In the genomic region with DNA sequence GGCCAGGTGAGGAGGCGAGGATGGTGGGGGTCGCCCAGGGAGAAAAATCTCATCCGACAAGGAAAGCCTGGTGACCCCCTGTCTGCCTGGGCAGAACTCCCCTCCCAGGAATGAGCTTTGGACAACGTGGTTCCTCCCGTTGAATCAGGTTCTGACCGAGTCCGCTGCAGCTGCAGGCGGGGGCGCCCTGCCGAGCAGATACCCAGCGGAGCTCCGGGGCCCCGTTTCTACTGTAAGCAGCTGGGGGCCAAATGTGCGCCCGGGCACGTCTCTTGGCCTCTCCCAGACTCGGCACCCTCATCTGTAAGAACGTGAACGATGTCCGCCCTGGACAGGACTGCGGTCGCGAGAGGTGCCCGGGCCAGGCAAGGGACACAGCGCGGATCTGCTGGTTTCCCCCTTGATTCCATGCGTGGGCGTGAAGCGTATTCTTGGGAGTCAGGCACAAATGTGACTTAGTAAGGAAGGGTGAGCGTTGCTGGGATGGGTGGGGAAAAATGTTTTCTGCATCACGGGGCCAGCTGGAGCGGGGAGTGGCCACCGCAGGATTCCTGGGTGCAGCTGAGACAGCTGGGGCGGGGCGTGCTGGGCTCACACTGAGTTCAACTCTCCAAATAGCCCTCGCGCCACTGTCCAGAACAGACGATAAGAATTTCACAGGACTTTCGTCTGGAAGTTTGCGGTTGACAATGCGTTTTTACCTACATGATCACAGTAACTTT, we compare ENCODE assay signal across 1 cellular context.
TF ChIP-seq lines count a peak whose summit lies in the region.

No MANE protein-coding gene starts in this region.

TF ChIP-seq in K562, 482 proteins besides CTCF, POLR2A, EP300 and RAD21 (continued from another document and continues in another):
- TF ChIP-seq, protein P1, sequence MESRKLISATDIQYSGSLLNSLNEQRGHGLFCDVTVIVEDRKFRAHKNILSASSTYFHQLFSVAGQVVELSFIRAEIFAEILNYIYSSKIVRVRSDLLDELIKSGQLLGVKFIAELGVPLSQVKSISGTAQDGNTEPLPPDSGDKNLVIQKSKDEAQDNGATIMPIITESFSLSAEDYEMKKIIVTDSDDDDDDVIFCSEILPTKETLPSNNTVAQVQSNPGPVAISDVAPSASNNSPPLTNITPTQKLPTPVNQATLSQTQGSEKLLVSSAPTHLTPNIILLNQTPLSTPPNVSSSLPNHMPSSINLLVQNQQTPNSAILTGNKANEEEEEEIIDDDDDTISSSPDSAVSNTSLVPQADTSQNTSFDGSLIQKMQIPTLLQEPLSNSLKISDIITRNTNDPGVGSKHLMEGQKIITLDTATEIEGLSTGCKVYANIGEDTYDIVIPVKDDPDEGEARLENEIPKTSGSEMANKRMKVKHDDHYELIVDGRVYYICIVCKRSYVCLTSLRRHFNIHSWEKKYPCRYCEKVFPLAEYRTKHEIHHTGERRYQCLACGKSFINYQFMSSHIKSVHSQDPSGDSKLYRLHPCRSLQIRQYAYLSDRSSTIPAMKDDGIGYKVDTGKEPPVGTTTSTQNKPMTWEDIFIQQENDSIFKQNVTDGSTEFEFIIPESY (CRISPR knock-in tag; IDR thresholded peaks at IDR 0.05): 0 out of 2 replicates have a peak, but pooled peaks have one; percentile 35
- TF ChIP-seq, protein P2, sequence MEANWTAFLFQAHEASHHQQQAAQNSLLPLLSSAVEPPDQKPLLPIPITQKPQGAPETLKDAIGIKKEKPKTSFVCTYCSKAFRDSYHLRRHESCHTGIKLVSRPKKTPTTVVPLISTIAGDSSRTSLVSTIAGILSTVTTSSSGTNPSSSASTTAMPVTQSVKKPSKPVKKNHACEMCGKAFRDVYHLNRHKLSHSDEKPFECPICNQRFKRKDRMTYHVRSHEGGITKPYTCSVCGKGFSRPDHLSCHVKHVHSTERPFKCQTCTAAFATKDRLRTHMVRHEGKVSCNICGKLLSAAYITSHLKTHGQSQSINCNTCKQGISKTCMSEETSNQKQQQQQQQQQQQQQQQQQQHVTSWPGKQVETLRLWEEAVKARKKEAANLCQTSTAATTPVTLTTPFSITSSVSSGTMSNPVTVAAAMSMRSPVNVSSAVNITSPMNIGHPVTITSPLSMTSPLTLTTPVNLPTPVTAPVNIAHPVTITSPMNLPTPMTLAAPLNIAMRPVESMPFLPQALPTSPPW (CRISPR knock-in tag; IDR thresholded peaks at IDR 0.05): peak; percentile 54
- TF ChIP-seq MAFG (tag; conservative IDR thresholded peaks at IDR 0.05) (no peak), KDM1A (IDR thresholded peaks at IDR 0.05) (no peak), ZNF124 (CRISPR knock-in tag; IDR thresholded peaks at IDR 0.05) (no peak), POLR3A (IDR thresholded peaks at IDR 0.05; ENCODE audit: borderline replicate concordance, extremely low read depth, insufficient read depth, insufficient read length) (no peak), ESRRA (IDR thresholded peaks at IDR 0.05; ENCODE audit: borderline replicate concordance, low read depth) (peak; percentile 17; the same call in 1 of the 2 replicates), KHSRP (IDR thresholded peaks at IDR 0.05) (no peak), ARID2 (IDR thresholded peaks at IDR 0.05) (no peak), CBX8 (IDR thresholded peaks at IDR 0.05; ENCODE audit: borderline replicate concordance, extremely low read depth, low read depth, low read length, poor library complexity, severe bottlenecking) (no peak), ZNF583 (CRISPR knock-in tag; IDR thresholded peaks at IDR 0.05) (no peak), SAFB (IDR thresholded peaks at IDR 0.05; ENCODE audit: borderline replicate concordance, low read depth, low read length) (no peak), POLR2B (IDR thresholded peaks at IDR 0.05; ENCODE audit: low read depth, partially characterized antibody) (no peak), ZNF12 (CRISPR knock-in tag; IDR thresholded peaks at IDR 0.05) (no peak), SRSF7 (optimal IDR thresholded peaks at IDR 0.05; ENCODE audit: low read depth, low read length) (no peak), ZNF695 (CRISPR knock-in tag; IDR thresholded peaks at IDR 0.05) (no peak), HNRNPLL (IDR thresholded peaks at IDR 0.05; ENCODE audit: low read depth, low read length, poor library complexity, severe bottlenecking) (no peak), PCBP1 (IDR thresholded peaks at IDR 0.05; ENCODE audit: low read depth, low read length, poor library complexity, severe bottlenecking) (no peak), MAZ (CRISPR knock-in tag; conservative IDR thresholded peaks at IDR 0.05 in 1 of 2, IDR thresholded peaks at IDR 0.05 in 1 of 2) (peak in 1 of 2 experiments; percentile 42; a peak in 1 of 4 replicates), RFX1 (IDR thresholded peaks at IDR 0.05) (no peak), GTF2F1 (IDR thresholded peaks at IDR 0.05; ENCODE audit: low read depth, low read length) (no peak), U2AF1 (optimal IDR thresholded peaks at IDR 0.05; ENCODE audit: low read depth, low read length) (no peak), HDAC8 (tag; IDR thresholded peaks at IDR 0.05) (no peak), CHD4 (IDR thresholded peaks at IDR 0.05; ENCODE audit: insufficient read depth, insufficient replicate concordance, low read depth, low read length, poor library complexity, severe bottlenecking) (no peak), BDP1 (IDR thresholded peaks at IDR 0.05; ENCODE audit: insufficient read depth, insufficient read length) (no peak), CBFA2T2 (conservative IDR thresholded peaks at IDR 0.05) (0 out of 2 replicates have a peak, but pooled peaks have one; percentile 22), HNRNPUL1 (IDR thresholded peaks at IDR 0.05; ENCODE audit: low read length) (no peak), ZKSCAN8 (CRISPR knock-in tag; IDR thresholded peaks at IDR 0.05) (no peak), XRCC3 (IDR thresholded peaks at IDR 0.05) (no peak)
- TF ChIP-seq, protein P3, sequence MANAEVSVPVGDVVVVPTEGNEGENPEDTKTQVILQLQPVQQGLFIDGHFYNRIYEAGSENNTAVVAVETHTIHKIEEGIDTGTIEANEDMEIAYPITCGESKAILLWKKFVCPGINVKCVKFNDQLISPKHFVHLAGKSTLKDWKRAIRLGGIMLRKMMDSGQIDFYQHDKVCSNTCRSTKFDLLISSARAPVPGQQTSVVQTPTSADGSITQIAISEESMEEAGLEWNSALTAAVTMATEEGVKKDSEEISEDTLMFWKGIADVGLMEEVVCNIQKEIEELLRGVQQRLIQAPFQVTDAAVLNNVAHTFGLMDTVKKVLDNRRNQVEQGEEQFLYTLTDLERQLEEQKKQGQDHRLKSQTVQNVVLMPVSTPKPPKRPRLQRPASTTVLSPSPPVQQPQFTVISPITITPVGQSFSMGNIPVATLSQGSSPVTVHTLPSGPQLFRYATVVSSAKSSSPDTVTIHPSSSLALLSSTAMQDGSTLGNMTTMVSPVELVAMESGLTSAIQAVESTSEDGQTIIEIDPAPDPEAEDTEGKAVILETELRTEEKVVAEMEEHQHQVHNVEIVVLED (CRISPR knock-in tag; IDR thresholded peaks at IDR 0.05): no peak
- TF ChIP-seq, protein P4, sequence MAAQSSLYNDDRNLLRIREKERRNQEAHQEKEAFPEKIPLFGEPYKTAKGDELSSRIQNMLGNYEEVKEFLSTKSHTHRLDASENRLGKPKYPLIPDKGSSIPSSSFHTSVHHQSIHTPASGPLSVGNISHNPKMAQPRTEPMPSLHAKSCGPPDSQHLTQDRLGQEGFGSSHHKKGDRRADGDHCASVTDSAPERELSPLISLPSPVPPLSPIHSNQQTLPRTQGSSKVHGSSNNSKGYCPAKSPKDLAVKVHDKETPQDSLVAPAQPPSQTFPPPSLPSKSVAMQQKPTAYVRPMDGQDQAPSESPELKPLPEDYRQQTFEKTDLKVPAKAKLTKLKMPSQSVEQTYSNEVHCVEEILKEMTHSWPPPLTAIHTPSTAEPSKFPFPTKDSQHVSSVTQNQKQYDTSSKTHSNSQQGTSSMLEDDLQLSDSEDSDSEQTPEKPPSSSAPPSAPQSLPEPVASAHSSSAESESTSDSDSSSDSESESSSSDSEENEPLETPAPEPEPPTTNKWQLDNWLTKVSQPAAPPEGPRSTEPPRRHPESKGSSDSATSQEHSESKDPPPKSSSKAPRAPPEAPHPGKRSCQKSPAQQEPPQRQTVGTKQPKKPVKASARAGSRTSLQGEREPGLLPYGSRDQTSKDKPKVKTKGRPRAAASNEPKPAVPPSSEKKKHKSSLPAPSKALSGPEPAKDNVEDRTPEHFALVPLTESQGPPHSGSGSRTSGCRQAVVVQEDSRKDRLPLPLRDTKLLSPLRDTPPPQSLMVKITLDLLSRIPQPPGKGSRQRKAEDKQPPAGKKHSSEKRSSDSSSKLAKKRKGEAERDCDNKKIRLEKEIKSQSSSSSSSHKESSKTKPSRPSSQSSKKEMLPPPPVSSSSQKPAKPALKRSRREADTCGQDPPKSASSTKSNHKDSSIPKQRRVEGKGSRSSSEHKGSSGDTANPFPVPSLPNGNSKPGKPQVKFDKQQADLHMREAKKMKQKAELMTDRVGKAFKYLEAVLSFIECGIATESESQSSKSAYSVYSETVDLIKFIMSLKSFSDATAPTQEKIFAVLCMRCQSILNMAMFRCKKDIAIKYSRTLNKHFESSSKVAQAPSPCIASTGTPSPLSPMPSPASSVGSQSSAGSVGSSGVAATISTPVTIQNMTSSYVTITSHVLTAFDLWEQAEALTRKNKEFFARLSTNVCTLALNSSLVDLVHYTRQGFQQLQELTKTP (IDR thresholded peaks at IDR 0.05; ENCODE audit: low read depth in 1 of 2, partially characterized antibody in 2 of 2): no peak
- TF ChIP-seq, protein P5, sequence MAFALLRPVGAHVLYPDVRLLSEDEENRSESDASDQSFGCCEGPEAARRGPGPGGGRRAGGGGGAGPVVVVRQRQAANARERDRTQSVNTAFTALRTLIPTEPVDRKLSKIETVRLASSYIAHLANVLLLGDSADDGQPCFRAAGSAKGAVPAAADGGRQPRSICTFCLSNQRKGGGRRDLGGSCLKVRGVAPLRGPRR (CRISPR knock-in tag; IDR thresholded peaks at IDR 0.05): no peak
- TF ChIP-seq, protein P6, sequence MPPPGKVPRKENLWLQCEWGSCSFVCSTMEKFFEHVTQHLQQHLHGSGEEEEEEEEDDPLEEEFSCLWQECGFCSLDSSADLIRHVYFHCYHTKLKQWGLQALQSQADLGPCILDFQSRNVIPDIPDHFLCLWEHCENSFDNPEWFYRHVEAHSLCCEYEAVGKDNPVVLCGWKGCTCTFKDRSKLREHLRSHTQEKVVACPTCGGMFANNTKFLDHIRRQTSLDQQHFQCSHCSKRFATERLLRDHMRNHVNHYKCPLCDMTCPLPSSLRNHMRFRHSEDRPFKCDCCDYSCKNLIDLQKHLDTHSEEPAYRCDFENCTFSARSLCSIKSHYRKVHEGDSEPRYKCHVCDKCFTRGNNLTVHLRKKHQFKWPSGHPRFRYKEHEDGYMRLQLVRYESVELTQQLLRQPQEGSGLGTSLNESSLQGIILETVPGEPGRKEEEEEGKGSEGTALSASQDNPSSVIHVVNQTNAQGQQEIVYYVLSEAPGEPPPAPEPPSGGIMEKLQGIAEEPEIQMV (tag; conservative IDR thresholded peaks at IDR 0.05; ENCODE audit: low read depth): no peak
- TF ChIP-seq, protein P7, sequence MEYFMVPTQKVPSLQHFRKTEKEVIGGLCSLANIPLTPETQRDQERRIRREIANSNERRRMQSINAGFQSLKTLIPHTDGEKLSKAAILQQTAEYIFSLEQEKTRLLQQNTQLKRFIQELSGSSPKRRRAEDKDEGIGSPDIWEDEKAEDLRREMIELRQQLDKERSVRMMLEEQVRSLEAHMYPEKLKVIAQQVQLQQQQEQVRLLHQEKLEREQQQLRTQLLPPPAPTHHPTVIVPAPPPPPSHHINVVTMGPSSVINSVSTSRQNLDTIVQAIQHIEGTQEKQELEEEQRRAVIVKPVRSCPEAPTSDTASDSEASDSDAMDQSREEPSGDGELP (CRISPR knock-in tag; IDR thresholded peaks at IDR 0.05; ENCODE audit: borderline replicate concordance): peak; percentile 97
- TF ChIP-seq, protein P8, sequence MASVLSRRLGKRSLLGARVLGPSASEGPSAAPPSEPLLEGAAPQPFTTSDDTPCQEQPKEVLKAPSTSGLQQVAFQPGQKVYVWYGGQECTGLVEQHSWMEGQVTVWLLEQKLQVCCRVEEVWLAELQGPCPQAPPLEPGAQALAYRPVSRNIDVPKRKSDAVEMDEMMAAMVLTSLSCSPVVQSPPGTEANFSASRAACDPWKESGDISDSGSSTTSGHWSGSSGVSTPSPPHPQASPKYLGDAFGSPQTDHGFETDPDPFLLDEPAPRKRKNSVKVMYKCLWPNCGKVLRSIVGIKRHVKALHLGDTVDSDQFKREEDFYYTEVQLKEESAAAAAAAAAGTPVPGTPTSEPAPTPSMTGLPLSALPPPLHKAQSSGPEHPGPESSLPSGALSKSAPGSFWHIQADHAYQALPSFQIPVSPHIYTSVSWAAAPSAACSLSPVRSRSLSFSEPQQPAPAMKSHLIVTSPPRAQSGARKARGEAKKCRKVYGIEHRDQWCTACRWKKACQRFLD (CRISPR knock-in tag; IDR thresholded peaks at IDR 0.05): no peak
- TF ChIP-seq, protein P9, sequence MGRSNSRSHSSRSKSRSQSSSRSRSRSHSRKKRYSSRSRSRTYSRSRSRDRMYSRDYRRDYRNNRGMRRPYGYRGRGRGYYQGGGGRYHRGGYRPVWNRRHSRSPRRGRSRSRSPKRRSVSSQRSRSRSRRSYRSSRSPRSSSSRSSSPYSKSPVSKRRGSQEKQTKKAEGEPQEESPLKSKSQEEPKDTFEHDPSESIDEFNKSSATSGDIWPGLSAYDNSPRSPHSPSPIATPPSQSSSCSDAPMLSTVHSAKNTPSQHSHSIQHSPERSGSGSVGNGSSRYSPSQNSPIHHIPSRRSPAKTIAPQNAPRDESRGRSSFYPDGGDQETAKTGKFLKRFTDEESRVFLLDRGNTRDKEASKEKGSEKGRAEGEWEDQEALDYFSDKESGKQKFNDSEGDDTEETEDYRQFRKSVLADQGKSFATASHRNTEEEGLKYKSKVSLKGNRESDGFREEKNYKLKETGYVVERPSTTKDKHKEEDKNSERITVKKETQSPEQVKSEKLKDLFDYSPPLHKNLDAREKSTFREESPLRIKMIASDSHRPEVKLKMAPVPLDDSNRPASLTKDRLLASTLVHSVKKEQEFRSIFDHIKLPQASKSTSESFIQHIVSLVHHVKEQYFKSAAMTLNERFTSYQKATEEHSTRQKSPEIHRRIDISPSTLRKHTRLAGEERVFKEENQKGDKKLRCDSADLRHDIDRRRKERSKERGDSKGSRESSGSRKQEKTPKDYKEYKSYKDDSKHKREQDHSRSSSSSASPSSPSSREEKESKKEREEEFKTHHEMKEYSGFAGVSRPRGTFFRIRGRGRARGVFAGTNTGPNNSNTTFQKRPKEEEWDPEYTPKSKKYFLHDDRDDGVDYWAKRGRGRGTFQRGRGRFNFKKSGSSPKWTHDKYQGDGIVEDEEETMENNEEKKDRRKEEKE (IDR thresholded peaks at IDR 0.05; ENCODE audit: borderline replicate concordance in 1 of 2, control insufficient read depth in 1 of 2, low read depth in 2 of 2, low read length in 1 of 2): no peak
- TF ChIP-seq, protein P10, sequence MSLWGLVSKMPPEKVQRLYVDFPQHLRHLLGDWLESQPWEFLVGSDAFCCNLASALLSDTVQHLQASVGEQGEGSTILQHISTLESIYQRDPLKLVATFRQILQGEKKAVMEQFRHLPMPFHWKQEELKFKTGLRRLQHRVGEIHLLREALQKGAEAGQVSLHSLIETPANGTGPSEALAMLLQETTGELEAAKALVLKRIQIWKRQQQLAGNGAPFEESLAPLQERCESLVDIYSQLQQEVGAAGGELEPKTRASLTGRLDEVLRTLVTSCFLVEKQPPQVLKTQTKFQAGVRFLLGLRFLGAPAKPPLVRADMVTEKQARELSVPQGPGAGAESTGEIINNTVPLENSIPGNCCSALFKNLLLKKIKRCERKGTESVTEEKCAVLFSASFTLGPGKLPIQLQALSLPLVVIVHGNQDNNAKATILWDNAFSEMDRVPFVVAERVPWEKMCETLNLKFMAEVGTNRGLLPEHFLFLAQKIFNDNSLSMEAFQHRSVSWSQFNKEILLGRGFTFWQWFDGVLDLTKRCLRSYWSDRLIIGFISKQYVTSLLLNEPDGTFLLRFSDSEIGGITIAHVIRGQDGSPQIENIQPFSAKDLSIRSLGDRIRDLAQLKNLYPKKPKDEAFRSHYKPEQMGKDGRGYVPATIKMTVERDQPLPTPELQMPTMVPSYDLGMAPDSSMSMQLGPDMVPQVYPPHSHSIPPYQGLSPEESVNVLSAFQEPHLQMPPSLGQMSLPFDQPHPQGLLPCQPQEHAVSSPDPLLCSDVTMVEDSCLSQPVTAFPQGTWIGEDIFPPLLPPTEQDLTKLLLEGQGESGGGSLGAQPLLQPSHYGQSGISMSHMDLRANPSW (CRISPR knock-in tag; IDR thresholded peaks at IDR 0.05): no peak
